In the genomic region with DNA sequence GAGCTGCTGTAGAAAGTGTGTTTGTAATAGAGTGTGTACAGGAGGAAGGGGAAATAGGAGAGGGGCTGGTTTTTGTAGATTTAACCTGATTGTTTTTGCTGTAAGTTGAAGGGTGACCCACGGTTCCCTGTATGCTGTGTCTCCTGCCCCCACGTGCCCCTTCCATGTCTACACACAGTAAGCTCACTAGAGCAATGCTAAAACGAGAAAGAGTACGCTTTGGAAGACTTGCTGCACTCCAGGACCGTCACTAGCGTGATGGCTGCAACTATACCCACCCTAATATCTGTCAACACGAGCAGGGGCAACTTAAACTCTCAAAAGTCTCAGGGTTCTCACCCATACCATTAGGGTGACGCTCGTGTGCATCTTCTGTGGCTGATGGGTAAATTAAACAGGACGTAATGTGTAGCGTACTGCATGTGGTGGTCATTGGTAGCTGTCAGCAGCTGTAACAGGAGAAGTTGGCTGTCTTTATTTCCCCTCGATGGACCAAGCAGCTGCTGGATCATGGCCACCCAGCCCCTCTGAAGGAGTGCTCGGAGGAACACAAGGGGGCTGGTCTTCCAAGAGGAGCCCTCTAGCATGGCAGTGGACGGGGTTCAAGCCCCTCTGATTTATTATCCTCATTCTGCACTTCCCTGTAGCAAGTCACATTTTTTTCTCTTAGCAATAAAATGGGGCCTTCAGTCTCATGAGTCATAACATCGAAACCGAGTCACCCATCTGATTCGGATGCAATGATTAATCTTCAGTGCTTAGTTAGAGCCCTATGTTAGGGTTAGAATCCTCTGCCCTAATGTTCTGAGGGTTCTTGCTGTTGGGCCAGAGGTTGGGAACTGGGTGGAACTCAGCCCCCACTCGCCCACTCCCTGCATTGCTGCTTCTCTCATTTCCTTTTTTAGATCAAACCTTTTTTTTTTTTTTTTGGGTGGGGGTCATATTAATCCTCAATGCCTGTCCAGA, we compare ENCODE assay signal across 10 cellular contexts. TPM values are rescaled to one million over a fixed set of nuclear protein-coding genes. Genes with fewer than 3 reads are reported as not detected.
A peak's percentile ranks its signal among the peaks of the same experiment; 100 is the strongest.
DNase-seq lines count a peak whose midpoint lies in the region; ATAC-seq and FAIRE-seq lines count a peak whose summit lies in the region.
"Had no signal": no experiment of that assay in that cellular context is flagged by ENCODE, and none has a peak within 500 bp of the region (broad histone marks: within the 10 kb centered on the region; RNA-seq: fewer than 3 reads in every experiment).

No MANE protein-coding gene starts in this region.

- peak overlapping the region; percentile 13 for H3K4me3 Mint-ChIP-seq in activated T-helper 1 cell treated with anti-CD3 and anti-CD28 coated beads, Interleukin-12 subunit alpha, Interleukin-12 subunit beta, Interleukin-2, Interleukin-4 antibody, amounts not matched to agents 30 ng/mL and 10 ng/mL and 1 ng/mL, durations not matched to agents 14 hours and 24 hours and 36 hours

- peak overlapping the region; percentile 73 for H3K27ac Mint-ChIP-seq in activated T-helper 1 cell treated with anti-CD3 and anti-CD28 coated beads, Interleukin-12 subunit alpha, Interleukin-12 subunit beta, Interleukin-2, Interleukin-4 antibody, amounts not matched to agents 30 ng/mL and 10 ng/mL and 1 ng/mL, durations not matched to agents 14 hours and 24 hours and 36 hours

- no peaks in the 10 kb centered on the region for H3K9me3 Mint-ChIP-seq in activated T-helper 1 cell treated with anti-CD3 and anti-CD28 coated beads, Interleukin-12 subunit alpha, Interleukin-12 subunit beta, Interleukin-2, Interleukin-4 antibody, amounts not matched to agents 30 ng/mL and 10 ng/mL and 1 ng/mL, durations not matched to agents 14 hours and 24 hours and 36 hours

- FAIRE-seq in urothelium cell line (lab: Jason Lieb, UNC), result peak; percentile 69
- FAIRE-seq: endothelial cell of umbilical vein had no signal

- H3K27me3 ChIP-seq in right cardiac atrium (ENCODE audit: control insufficient read depth, insufficient read depth), result no peaks in the 10 kb centered on the region
- H3K27me3 ChIP-seq: BLaER1 had no signal

- 52% methylated on average over 18 of the region's 18 CpGs for WGBS in right cardiac atrium

- peaks cover 11% of the 10 kb centered on the region for H3K4me1 ChIP-seq in right cardiac atrium (ENCODE audit: control insufficient read depth, insufficient read depth, low read length)

- H3K36me3 Mint-ChIP-seq in activated T-helper 1 cell treated with anti-CD3 and anti-CD28 coated beads, Interleukin-12 subunit alpha, Interleukin-12 subunit beta, Interleukin-2, Interleukin-4 antibody, amounts not matched to agents 30 ng/mL and 10 ng/mL and 1 ng/mL, durations not matched to agents 14 hours and 24 hours and 36 hours (ENCODE audit: low read depth), result peaks cover 77% of the 10 kb centered on the region

- intact Hi-C loops in left ventricle myocardium superior (cut with micrococcal nuclease), result no loop called here
- intact Hi-C loops in right cardiac atrium (cut with DNase I), result loop anchor here in 1 of 4 donors (10.0 kb wide), 1 partner anchor 393 kb away; no protein-coding TSS in a partner anchor
- intact Hi-C loops in activated T-helper 1 cell treated with anti-CD3 and anti-CD28 coated beads, Interleukin-12 subunit alpha, Interleukin-12 subunit beta, Interleukin-2, Interleukin-4 antibody, amounts not matched to agents 30 ng/mL and 10 ng/mL and 1 ng/mL, durations not matched to agents 14 hours and 24 hours and 36 hours (cut with micrococcal nuclease), result no loop called here
- intact Hi-C loops in left colon (cut with DNase I, micrococcal nuclease), result no loop called here

- peak; percentile 2 for ATAC-seq in left ventricle myocardium superior
- ATAC-seq in right cardiac atrium, result no peak
- peak; percentile 49 for ATAC-seq in left colon
- no peak for ATAC-seq in GM18502 (IDR thresholded peaks at IDR 0.05; ENCODE audit: poor library complexity, unreplicated experiment)
- ATAC-seq in HG02938 (IDR thresholded peaks at IDR 0.05; ENCODE audit: unreplicated experiment), result no peak
- ATAC-seq in GM21825 (IDR thresholded peaks at IDR 0.05; ENCODE audit: unreplicated experiment), result no peak

- H3K27me3 Mint-ChIP-seq in activated T-helper 1 cell treated with anti-CD3 and anti-CD28 coated beads, Interleukin-12 subunit alpha, Interleukin-12 subunit beta, Interleukin-2, Interleukin-4 antibody, amounts not matched to agents 30 ng/mL and 10 ng/mL and 1 ng/mL, durations not matched to agents 14 hours and 24 hours and 36 hours (ENCODE audit: insufficient read depth), result no peaks in the 10 kb centered on the region

- H3K4me1 Mint-ChIP-seq in activated T-helper 1 cell treated with anti-CD3 and anti-CD28 coated beads, Interleukin-12 subunit alpha, Interleukin-12 subunit beta, Interleukin-2, Interleukin-4 antibody, amounts not matched to agents 30 ng/mL and 10 ng/mL and 1 ng/mL, durations not matched to agents 14 hours and 24 hours and 36 hours (ENCODE audit: low read depth), result peaks cover 90% of the 10 kb centered on the region

- no peak overlapping the region for H3K4me3 ChIP-seq in right cardiac atrium (ENCODE audit: low read length)
- H3K4me3 ChIP-seq: BLaER1 had no signal

- no peaks in the 10 kb centered on the region for H3K9me3 ChIP-seq in right cardiac atrium (ENCODE audit: control insufficient read depth, low read length)
- H3K9me3 ChIP-seq: BLaER1 had no signal

- H3K27ac ChIP-seq in right cardiac atrium (ENCODE audit: low read length), result no peak overlapping the region
- H3K27ac ChIP-seq: BLaER1 had no signal

- DNase-seq in left ventricle myocardium superior (no peak), right cardiac atrium (no peak), left colon (no peak), urothelium cell line (ENCODE audit: low spot score) (no peak)
- DNase-seq in activated T-helper 1 cell treated with anti-CD3 and anti-CD28 coated beads, Interleukin-12 subunit alpha, Interleukin-12 subunit beta, Interleukin-2, Interleukin-4 antibody, amounts not matched to agents 30 ng/mL and 10 ng/mL and 1 ng/mL, durations not matched to agents 14 hours and 24 hours and 36 hours (ENCODE audit: low spot score), result no peak

RNA-seq across cellular contexts. Expression of a gene that starts 14.0 kb away (rescaled TPM):
- total RNA-seq in left ventricle myocardium superior (281 TPM), right cardiac atrium (100 to 1,000 TPM; 200 to 255 (median 218) TPM), left colon (100 to 1,000 TPM in 1 of 2 donors, 10 to 100 TPM in 1; 97.7 to 106 TPM)
- 44.3 TPM for polyA plus RNA-seq in right cardiac atrium
- 548 and 549 TPM in 2 replicates for total RNA-seq in activated T-helper 1 cell treated with anti-CD3 and anti-CD28 coated beads, Interleukin-12 subunit alpha, Interleukin-12 subunit beta, Interleukin-2, Interleukin-4 antibody, amounts not matched to agents 30 ng/mL and 10 ng/mL and 1 ng/mL, durations not matched to agents 14 hours and 24 hours and 36 hours

RNA-seq across cellular contexts. Expression of a gene that starts 33.4 kb away (rescaled TPM):
- total RNA-seq in left ventricle myocardium superior (14.4 TPM), right cardiac atrium (10 to 100 TPM in 2 of 4 donors, 1 to 10 TPM in 2; 8.6 to 14.5 (median 11.1) TPM), left colon (10 to 100 TPM; 13.0 to 14.4 TPM)
- 4.9 TPM for polyA plus RNA-seq in right cardiac atrium
- total RNA-seq in activated T-helper 1 cell treated with anti-CD3 and anti-CD28 coated beads, Interleukin-12 subunit alpha, Interleukin-12 subunit beta, Interleukin-2, Interleukin-4 antibody, amounts not matched to agents 30 ng/mL and 10 ng/mL and 1 ng/mL, durations not matched to agents 14 hours and 24 hours and 36 hours, result 14.4 TPM in 2 replicates

Comparison
In these comparisons a context has a peak if more than half of its experiments do, and no peak if none do; other contexts are left out.
1. ATAC-seq: peak in left ventricle myocardium superior (single experiment) and left colon (single experiment); none in right cardiac atrium (0 of 2), GM18502 (single experiment), HG02938 (single experiment) and GM21825 (single experiment).